9 cellular contexts compared by ENCODE assay signal in the genomic region with DNA sequence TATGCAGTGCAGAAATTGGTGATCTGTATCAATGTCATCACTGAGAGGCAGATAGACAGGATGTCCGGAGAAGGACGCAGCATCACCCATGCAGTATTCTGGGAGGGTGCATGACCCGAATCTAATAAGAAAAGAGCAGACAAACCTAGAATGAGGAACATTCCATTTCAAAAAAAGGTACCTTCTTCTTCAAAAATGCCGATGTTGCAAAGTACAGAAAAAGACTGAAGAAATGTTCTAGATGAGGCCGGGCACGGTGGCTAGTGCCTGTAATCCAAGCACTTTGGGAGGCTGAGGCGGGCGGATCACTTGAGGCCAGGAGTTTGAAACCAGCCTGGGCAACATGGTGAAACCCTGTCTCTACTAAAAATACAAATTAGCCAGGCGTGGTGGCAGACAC. TPM values are rescaled to one million over a fixed set of nuclear protein-coding genes. Genes with fewer than 3 reads are reported as not detected.
DNase-seq lines count a peak whose midpoint lies in the region; ATAC-seq, FAIRE-seq and TF ChIP-seq lines count a peak whose summit lies in the region.
"Not testable (repeated sequence)": the region's sequence is repeated elsewhere in the genome, so short reads cannot be mapped to it uniquely, and the experiment has no call there.
"Had no signal": no experiment of that assay in that cellular context is flagged by ENCODE, and none has a peak within 500 bp of the region (broad histone marks: within the 10 kb centered on the region; RNA-seq: fewer than 3 reads in every experiment).

No MANE protein-coding gene starts in this region.

- not testable (repeated sequence) for H2AFZ ChIP-seq in IMR-90 (replicated peaks; ENCODE audit: low read length, poor library complexity); HepG2 (ENCODE audit: low read length)

- not testable (repeated sequence) for H3K18ac ChIP-seq in IMR-90 (ENCODE audit: low read depth, low read length)

- not testable (repeated sequence) for H4K20me1 ChIP-seq in IMR-90 (ENCODE audit: insufficient read depth, low read length); HepG2 (ENCODE audit: insufficient read depth, low read length)

- H4K91ac ChIP-seq in IMR-90 (ENCODE audit: insufficient read depth, low read depth, low read length) = not testable (repeated sequence)

- H2BK5ac ChIP-seq in IMR-90 (ENCODE audit: low read depth, low read length, poor library complexity, severe bottlenecking) = not testable (repeated sequence)

- H2AK9ac ChIP-seq in IMR-90 (replicated peaks; ENCODE audit: low read depth, low read length, poor library complexity) = not testable (repeated sequence)

- H3K79me2 ChIP-seq in HepG2 (ENCODE audit: insufficient read depth, low read length) = not testable (repeated sequence)

- not testable (repeated sequence) for FAIRE-seq in A549 (lab: Jason Lieb, UNC); HepG2 (lab: Jason Lieb, UNC)

- H3K56ac ChIP-seq in IMR-90 (ENCODE audit: extremely low read depth, insufficient read depth, low read length) = not testable (repeated sequence)

- not testable (repeated sequence) for H3K79me1 ChIP-seq in IMR-90 (ENCODE audit: low read depth in 1 of 2, low read length in 2 of 2)

- CTCF ChIA-PET in A549 (lab: Yijun Ruan, JAX); IMR-90 (lab: Yijun Ruan, JAX); HepG2 (lab: Yijun Ruan, JAX; ENCODE audit: low intra/inter-chr PET ratio, low total read pairs): not testable (repeated sequence)

- in situ Hi-C loops in IMR-90 (cut with MboI; ENCODE audit: low sequenced_read_pairs); HepG2 (cut with HindIII; ENCODE audit: extremely low pct_ligation_motif_present, low pct_unique_long_range_greater_than_20kb): not testable (repeated sequence)

- not testable (repeated sequence) for H3K9ac ChIP-seq in IMR-90 (ENCODE audit: low read depth, low read length); HepG2 (ENCODE audit: insufficient read depth, low read depth, low read length)

- H3K4me1 ChIP-seq in A549; IMR-90 (ENCODE audit: control insufficient read depth, insufficient read depth, low read length); HepG2 (ENCODE audit: insufficient read depth, low read length): not testable (repeated sequence)

- TF ChIP-seq POLR2A in A549 (IDR thresholded peaks at IDR 0.05; ENCODE audit: low read length); IMR-90 (IDR thresholded peaks at IDR 0.05; ENCODE audit: low read depth, low read length); HepG2 (IDR thresholded peaks at IDR 0.05; ENCODE audit: insufficient read depth in 1 of 2, low read depth in 2 of 2, low read length in 2 of 2): not testable (repeated sequence)

- H2BK15ac ChIP-seq in IMR-90 (ENCODE audit: low read depth, low read length) = not testable (repeated sequence)

- DNase-seq in A549 (ENCODE audit: low read depth in 1 of 2, low spot score in 1 of 2); IMR-90; HepG2 (ENCODE audit: low spot score): not testable (repeated sequence)

- H2BK120ac ChIP-seq in IMR-90 (ENCODE audit: low read depth, low read length) = not testable (repeated sequence)

- intact Hi-C loops in IMR-90 (cut with micrococcal nuclease); HepG2 (cut with micrococcal nuclease; ENCODE audit: unreplicated experiment): not testable (repeated sequence)

- dilution Hi-C loops in IMR-90 (cut with HindIII; ENCODE audit: low sequenced_read_pairs, unreplicated experiment) = not testable (repeated sequence)

- not testable (repeated sequence) for H3K9me1 ChIP-seq in IMR-90 (ENCODE audit: insufficient read depth, low read length)

- H3K36me3 ChIP-seq in IMR-90 (ENCODE audit: control insufficient read depth, insufficient read depth, low read length); HepG2 (replicated peaks in 1 of 2; ENCODE audit: control insufficient read depth in 1 of 2, insufficient read depth in 2 of 2, low read length in 2 of 2): not testable (repeated sequence)

- not testable (repeated sequence) for BruUV-seq in IMR-90 (replicated peaks; lab: Mats Ljungman, UMichigan); HepG2 (replicated peaks; lab: Mats Ljungman, UMichigan)

- not testable (repeated sequence) for TF ChIP-seq EP300 in A549 (IDR thresholded peaks at IDR 0.05); HepG2 (IDR thresholded peaks at IDR 0.05; ENCODE audit: low read depth in 2 of 2, low read length in 2 of 2); HepG2 (CRISPR knock-in tag; IDR thresholded peaks at IDR 0.05; ENCODE audit: borderline replicate concordance)

- not testable (repeated sequence) for H3K4me2 ChIP-seq in A549; IMR-90 (ENCODE audit: low read depth, low read length); HepG2 (ENCODE audit: low read depth, low read length)

- not testable (repeated sequence) for TF ChIP-seq CTCF in A549 (IDR thresholded peaks at IDR 0.05); IMR-90 (conservative IDR thresholded peaks at IDR 0.05; ENCODE audit: low read depth, low read length); HepG2 (CRISPR knock-in tag; IDR thresholded peaks at IDR 0.05)

- not testable (repeated sequence) for H3K14ac ChIP-seq in IMR-90 (replicated peaks; ENCODE audit: low read depth, low read length)

- not testable (repeated sequence) for H2AK5ac ChIP-seq in IMR-90 (ENCODE audit: low read depth, low read length)

- H4K8ac ChIP-seq in IMR-90 (ENCODE audit: low read depth in 2 of 2, low read length in 2 of 2) = not testable (repeated sequence)

- H3K4ac ChIP-seq in IMR-90 (ENCODE audit: low read depth, low read length) = not testable (repeated sequence)

- not testable (repeated sequence) for H3K23ac ChIP-seq in IMR-90 (ENCODE audit: low read depth, low read length)

- not testable (repeated sequence) for H3K4me3 ChIP-seq in A549; IMR-90 (ENCODE audit: insufficient read depth, low read depth, low read length); HepG2 (replicated peaks in 1 of 3; ENCODE audit: insufficient read depth in 1 of 3, low read depth in 2 of 3, low read length in 3 of 3)

- H3K9me3 ChIP-seq in A549; IMR-90 (ENCODE audit: control insufficient read depth, insufficient read depth, low read length); HepG2 (ENCODE audit: low read length): not testable (repeated sequence)

- WGBS in A549 (ENCODE audit: missing lambda C conversion rate) = 93% methylated on average over 9 of the region's 9 CpGs
- WGBS in IMR-90 (ENCODE audit: extremely low coverage in 2 of 2, insufficient read length in 1 of 2), 2 experiments = no CpG with 5 or more reads among the region's 9 CpGs
- WGBS in HepG2 (ENCODE audit: low lambda C conversion rate) = 37% methylated on average over 9 of the region's 9 CpGs

- TF ChIP-seq RAD21 in A549 (conservative IDR thresholded peaks at IDR 0.05 in 1 of 2, IDR thresholded peaks at IDR 0.05 in 1 of 2); IMR-90 (IDR thresholded peaks at IDR 0.05; ENCODE audit: low read length); HepG2 (CRISPR knock-in tag; IDR thresholded peaks at IDR 0.05): not testable (repeated sequence)

- not testable (repeated sequence) for H3K27me3 ChIP-seq in IMR-90 (ENCODE audit: control insufficient read depth, insufficient read depth, low read length)
- peaks cover 0 to 24% of the 10 kb centered on the region in 2 experiments; a peak in 2 of 5 replicates for H3K27me3 ChIP-seq in HepG2 (ENCODE audit: control insufficient read depth in 1 of 2, insufficient read depth in 2 of 2, low read length in 2 of 2)

- not testable (repeated sequence) for H3K27ac ChIP-seq in A549; IMR-90 (ENCODE audit: insufficient read depth, low read length); HepG2 (ENCODE audit: extremely low read length, insufficient read depth, low read length)

- not testable (repeated sequence) for H2BK20ac ChIP-seq in IMR-90 (ENCODE audit: low read depth, low read length)

- not testable (repeated sequence) for ATAC-seq in A549; IMR-90 (ENCODE audit: low read depth); HepG2

- POLR2A ChIA-PET in A549 (lab: Yijun Ruan, JAX); IMR-90 (lab: Charles Lee; ENCODE audit: unreplicated experiment); HepG2 (lab: Yijun Ruan, JAX): not testable (repeated sequence)

- not testable (repeated sequence) for H4K5ac ChIP-seq in IMR-90 (ENCODE audit: low read depth, low read length)

RNA-seq across cellular contexts. Expression of a gene that starts 28.2 kb away (rescaled TPM):
- polyA plus RNA-seq in A549 (2011; rRNA removed) = 4.6 and 5.0 TPM in 2 replicates
- polyA plus RNA-seq in A549 (2012; cell fraction: cytosol; rRNA removed) = 3.4 and 3.7 TPM in 2 replicates
- polyA plus RNA-seq in A549 (2012; cell fraction: nucleus; rRNA removed) = 3.6 and 3.9 TPM in 2 replicates
- polyA plus RNA-seq in A549 (2017; fragmentation: RNase III; extraction: RNeasy Plus Mini Kit Qiagen cat#74134 plus additional on column Dnase treatment) = 4.2 to 5.3 TPM (median 4.5 TPM) in 3 replicates
- 8.7 and 11.8 TPM in 2 replicates for polyA minus RNA-seq in A549 (2011; rRNA and poly(A)+ RNA removed)
- total RNA-seq in IMR-90 (2012; rRNA removed) = 2.3 and 2.5 TPM in 2 replicates
- 5.0 and 5.4 TPM in 2 replicates for polyA plus RNA-seq in IMR-90 (2012; rRNA removed)
- 1.8 and 4.5 TPM in 2 replicates for polyA plus RNA-seq in IMR-90 (2012; cell fraction: cytosol; rRNA removed)
- 3.6 and 4.4 TPM in 2 replicates for polyA plus RNA-seq in IMR-90 (2012; cell fraction: nucleus; rRNA removed; ENCODE audit: low replicate concordance)
- not detected in 2 replicates for total RNA-seq in HepG2 (2016; rRNA removed; fragmentation: Illumina TruSeq; extraction: Trizol)
- not detected in 2 replicates for total RNA-seq in HepG2 (2016; cell fraction: cytosol; rRNA removed; fragmentation: Illumina TruSeq; extraction: Trizol; ENCODE audit: low read depth)
- total RNA-seq in HepG2 (2016; cell fraction: insoluble cytoplasmic fraction; rRNA removed; fragmentation: Illumina TruSeq; extraction: Trizol) = not detected in 2 replicates
- not detected in 2 replicates for total RNA-seq in HepG2 (2016; cell fraction: membrane; rRNA removed; fragmentation: Illumina TruSeq; extraction: Trizol)
- total RNA-seq in HepG2 (2016; cell fraction: nucleus; rRNA removed; fragmentation: Illumina TruSeq; extraction: Trizol) = not detected in 2 replicates
- not detected in 2 replicates for polyA plus RNA-seq in HepG2 (2011; rRNA removed)
- polyA plus RNA-seq in HepG2 (2011; cell fraction: cytosol; rRNA removed) = not detected in 2 replicates
- polyA plus RNA-seq in HepG2 (2011; cell fraction: nucleus; rRNA removed) = not detected in 2 replicates
- polyA plus RNA-seq in HepG2 (2012) = not detected in 2 replicates
- polyA plus RNA-seq in HepG2 (2016; cell fraction: cytosol; fragmentation: Illumina TruSeq; extraction: Trizol; ENCODE audit: low read depth) = not detected in 2 replicates
- polyA plus RNA-seq in HepG2 (2016; cell fraction: insoluble cytoplasmic fraction; fragmentation: Illumina TruSeq; extraction: Trizol; ENCODE audit: low read depth) = not detected in 2 replicates
- not detected in 2 replicates for polyA plus RNA-seq in HepG2 (2016; cell fraction: membrane; fragmentation: Illumina TruSeq; extraction: Trizol; ENCODE audit: low read depth)
- not detected in 2 replicates for polyA plus RNA-seq in HepG2 (2016; cell fraction: nucleus; fragmentation: Illumina TruSeq; extraction: Trizol; ENCODE audit: insufficient read depth, low read depth)
- polyA minus RNA-seq in HepG2 (2011; rRNA and poly(A)+ RNA removed; ENCODE audit: low replicate concordance) = not detected in 2 replicates
- not detected in 2 replicates for polyA minus RNA-seq in HepG2 (2011; cell fraction: cytosol; rRNA and poly(A)+ RNA removed)
- polyA minus RNA-seq in HepG2 (2011; cell fraction: nucleus; rRNA and poly(A)+ RNA removed) = not detected in 2 replicates
- total RNA-seq: A673; CD4-positive, alpha-beta memory T cell; CD4-positive, alpha-beta T cell; CD4-positive, CD25-positive, alpha-beta regulatory T cell; CD8-positive, alpha-beta memory T cell; CD8-positive, alpha-beta T cell had no signal
- polyA plus RNA-seq: CD4-positive, alpha-beta memory T cell; CD4-positive, CD25-positive, alpha-beta regulatory T cell; CD8-positive, alpha-beta memory T cell had no signal
